Comparison of ENCODE assay signal across 12 cellular contexts in genomic region chr3:41997702-41998551, GRCh38. TPM values are rescaled to one million over a fixed set of nuclear protein-coding genes. Genes with fewer than 3 reads are reported as not detected.
DNase-seq lines count a peak whose midpoint lies in the region; ATAC-seq and TF ChIP-seq lines count a peak whose summit lies in the region.
"Had no signal": no experiment of that assay in that cellular context is flagged by ENCODE, and none has a peak within 500 bp of the region (broad histone marks: within the 10 kb centered on the region; RNA-seq: fewer than 3 reads in every experiment).

No MANE protein-coding gene starts in this region.

- H3K27ac ChIP-seq in fibroblast of lung (ENCODE audit: insufficient read depth, low read length), result no peak overlapping the region
- H3K27ac ChIP-seq: SK-N-MC had no signal

- peak; percentile 48 for TF ChIP-seq CTCF in fibroblast of lung (conservative IDR thresholded peaks at IDR 0.05 in 1 of 2, IDR thresholded peaks at IDR 0.05 in 1 of 2; ENCODE audit: low read depth in 1 of 2, low read length in 2 of 2)

- H3K9ac ChIP-seq in fibroblast of lung (ENCODE audit: insufficient read depth, low read length), result no peak overlapping the region

- no peaks in the 10 kb centered on the region for H3K27me3 ChIP-seq in fibroblast of lung (ENCODE audit: control insufficient read depth, insufficient read depth, low read length)

- no peaks in the 10 kb centered on the region for H3K36me3 ChIP-seq in fibroblast of lung (ENCODE audit: control insufficient read depth, insufficient read depth, low read length)
- H3K36me3 ChIP-seq: HAP-1 had no signal

- ATAC-seq in naive B cell (ENCODE audit: low read depth in 2 of 2), result peak; percentile 53 to 61
- no peak for ATAC-seq in GM18867 (IDR thresholded peaks at IDR 0.05; ENCODE audit: unreplicated experiment)
- ATAC-seq: left colon had no signal

- peaks cover 3 to 6% (median 4%) of the 10 kb centered on the region in 3 donors for H3K4me1 Mint-ChIP-seq in naive B cell

- H3K79me2 ChIP-seq in fibroblast of lung (ENCODE audit: control insufficient read depth, insufficient read depth, low read length), result no peaks in the 10 kb centered on the region

- peaks cover 0 to 17% of the 10 kb centered on the region in 2 donors for H3K36me3 Mint-ChIP-seq in naive B cell

- DNase-seq in CD1c-positive myeloid dendritic cell (ENCODE audit: extremely low spot score) (peak; percentile 36), RPMI7951 (ENCODE audit: low read depth) (peak; percentile 35), fibroblast of lung (ENCODE audit: low read depth in 2 of 2) (peak in 1 of 2 donors; percentile 15), naive B cell (no peak), T-helper 9 cell (no peak), NCI-H2171 (lab: John Stamatoyannopoulos, UW) (no peak), COLO829 (ENCODE audit: low spot score) (no peak)
- DNase-seq: activated naive CD8-positive, alpha-beta T cell treated with anti-CD3 and anti-CD28 coated beads, Interleukin-2, amount 10 ng/mL, durations not matched to agents 7 days and 5 days; left colon had no signal

- H3K9me3 Mint-ChIP-seq in naive B cell, result peaks cover 0 to 9% (median 3%) of the 10 kb centered on the region in 7 donors
- H3K9me3 Mint-ChIP-seq: activated naive CD8-positive, alpha-beta T cell treated with anti-CD3 and anti-CD28 coated beads, Interleukin-2, amount 10 ng/mL, durations not matched to agents 7 days and 5 days had no signal

- H3K4me1 ChIP-seq in fibroblast of lung (ENCODE audit: control insufficient read depth, extremely low read depth, insufficient read depth, low read length), result no peaks in the 10 kb centered on the region
- H3K4me1 ChIP-seq: HAP-1 had no signal

- peak overlapping the region; percentile 27 for H2AFZ ChIP-seq in fibroblast of lung (ENCODE audit: low read length)

- no peak overlapping the region for H3K4me3 Mint-ChIP-seq in naive B cell
- H3K4me3 Mint-ChIP-seq: activated naive CD8-positive, alpha-beta T cell treated with anti-CD3 and anti-CD28 coated beads, Interleukin-2, amount 10 ng/mL, durations not matched to agents 7 days and 5 days had no signal

- H3K27me3 Mint-ChIP-seq in naive B cell, result no peaks in the 10 kb centered on the region

- H4K20me1 ChIP-seq in fibroblast of lung (ENCODE audit: control insufficient read depth, extremely low read depth, insufficient read depth, low read length), result no peaks in the 10 kb centered on the region

- H3K27ac Mint-ChIP-seq in naive B cell, result peak overlapping the region in 3 of 6 donors; percentile 39 to 65 (median 47)
- H3K27ac Mint-ChIP-seq: activated naive CD8-positive, alpha-beta T cell treated with anti-CD3 and anti-CD28 coated beads, Interleukin-2, amount 10 ng/mL, durations not matched to agents 7 days and 5 days had no signal

- no peak overlapping the region for H3K4me3 ChIP-seq in fibroblast of lung (replicated peaks in 1 of 4; ENCODE audit: control extremely low read depth in 1 of 4, insufficient read depth in 1 of 4, low read depth in 3 of 4, low read length in 4 of 4)
- H3K4me3 ChIP-seq: HAP-1, SK-N-MC had no signal

- H3K4me2 ChIP-seq in fibroblast of lung (ENCODE audit: extremely low read depth, insufficient read depth, low read length), result no peak overlapping the region

- no peaks in the 10 kb centered on the region for H3K9me3 ChIP-seq in fibroblast of lung (ENCODE audit: control insufficient read depth, insufficient read depth, low read depth, low read length)
- H3K9me3 ChIP-seq: HAP-1 had no signal

RNA-seq across cellular contexts. Expression of gene ULK4, which starts 36.0 kb away (rescaled TPM):
- total RNA-seq in RPMI7951 (2014; rRNA removed; shearing (Covaris generic)), result 8.4 and 9.0 TPM in 2 replicates
- 9.7 and 12.8 TPM in 2 replicates for total RNA-seq in fibroblast of lung
- polyA plus RNA-seq in fibroblast of lung (9.1 and 13.8 TPM in 2 replicates), naive B cell (ENCODE audit: low read depth in 6 of 6) (10 to 100 TPM in 3 of 6 donors, 1 to 10 TPM in 3; 5.5 to 20.8 (median 10.3) TPM)
- polyA plus RNA-seq in fibroblast of lung (2012), result 6.1 and 6.9 TPM in 2 replicates
- 2.8 and 6.1 TPM in 2 replicates for polyA minus RNA-seq in fibroblast of lung (ENCODE audit: low replicate concordance)

Comparison
In these comparisons a context has a peak if more than half of its experiments do, and no peak if none do; other contexts are left out.
1. DNase-seq: peak in CD1c-positive myeloid dendritic cell (single experiment) and RPMI7951 (single experiment); none in naive B cell (single experiment), T-helper 9 cell (single experiment), NCI-H2171 (single experiment) and COLO829 (single experiment).